Comparison of ENCODE assay signal across 40 cellular contexts in the genomic region with DNA sequence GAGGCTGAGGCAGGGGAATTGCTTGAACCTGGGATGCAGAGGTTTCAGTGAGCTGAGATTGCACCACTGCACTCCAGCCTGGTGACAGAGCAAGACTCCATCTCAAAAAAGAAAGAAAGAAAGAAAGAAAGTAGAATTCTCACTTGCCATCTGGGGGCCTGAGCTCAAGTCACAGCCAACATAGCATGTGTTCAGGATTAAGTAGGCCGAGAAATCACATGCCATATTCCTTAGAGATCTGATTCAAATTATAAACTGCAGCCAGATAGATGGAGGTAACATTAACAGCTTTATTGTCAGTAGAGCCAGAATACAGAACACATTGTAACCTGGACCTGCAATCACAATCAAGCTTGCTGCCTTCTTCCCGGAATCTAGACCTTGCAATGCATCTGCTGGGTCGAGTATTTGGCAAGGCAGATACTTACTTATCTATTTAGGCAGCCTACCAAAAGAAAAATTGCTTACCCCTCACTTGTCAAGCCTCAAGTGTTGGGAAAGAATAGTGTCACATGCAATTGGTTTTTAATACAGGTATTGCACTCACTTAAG.
"Had no signal": no experiment of that assay in that cellular context is flagged by ENCODE, and none has a peak within 500 bp of the region (broad histone marks: within the 10 kb centered on the region; RNA-seq: fewer than 3 reads in every experiment).

No MANE protein-coding gene starts in this region.

- H3K4me1 Mint-ChIP-seq: activated CD4-positive, alpha-beta T cell treated with anti-CD3 and anti-CD28 coated beads for 36 hours; activated CD4-positive, alpha-beta T cell treated with anti-CD3 and anti-CD28 coated beads, Interleukin-2, amount 10 ng/mL, durations not matched to agents 24 days and 14 days; activated CD8-positive, alpha-beta memory T cell treated with anti-CD3 and anti-CD28 coated beads, Interleukin-2, amount 10 ng/mL, durations not matched to agents 7 days and 5 days; activated naive CD4-positive, alpha-beta T cell treated with anti-CD3 and anti-CD28 coated beads, Interleukin-2, amount 50 U/mL, for 24 hours; activated naive CD8-positive, alpha-beta T cell treated with anti-CD3 and anti-CD28 coated beads for 36 hours; activated naive CD8-positive, alpha-beta T cell treated with anti-CD3 and anti-CD28 coated beads, Interleukin-2, amount 50 U/mL, for 24 hours; T-helper 17 cell had no signal

- H3K4me1 ChIP-seq: adrenal gland, breast epithelium, gastroesophageal sphincter had no signal

- H3K4me3 Mint-ChIP-seq: activated CD4-positive, alpha-beta memory T cell treated with anti-CD3 and anti-CD28 coated beads for 36 hours; activated CD4-positive, alpha-beta T cell treated with anti-CD3 and anti-CD28 coated beads for 36 hours; activated CD4-positive, alpha-beta T cell treated with anti-CD3 and anti-CD28 coated beads, Interleukin-2, amount 10 ng/mL, durations not matched to agents 24 days and 14 days; activated CD8-positive, alpha-beta memory T cell treated with anti-CD3 and anti-CD28 coated beads, Interleukin-2, amount 10 ng/mL, durations not matched to agents 7 days and 5 days; activated CD8-positive, alpha-beta T cell treated with anti-CD3 and anti-CD28 coated beads, Interleukin-2, amount 10 ng/mL, durations not matched to agents 7 days and 5 days; activated naive CD4-positive, alpha-beta T cell treated with anti-CD3 and anti-CD28 coated beads for 36 hours; activated naive CD4-positive, alpha-beta T cell treated with anti-CD3 and anti-CD28 coated beads, Interleukin-2, amount 50 U/mL, for 24 hours; activated naive CD8-positive, alpha-beta T cell treated with anti-CD3 and anti-CD28 coated beads for 36 hours; activated naive CD8-positive, alpha-beta T cell treated with anti-CD3 and anti-CD28 coated beads, Interleukin-2, amount 50 U/mL, for 24 hours; activated T-helper 1 cell treated with anti-CD3 and anti-CD28 coated beads, Interleukin-12 subunit alpha, Interleukin-12 subunit beta, Interleukin-2, Interleukin-4 antibody, amounts not matched to agents 30 ng/mL and 10 ng/mL and 1 ng/mL, durations not matched to agents 14 hours and 24 hours and 36 hours; brain; dendritic cell treated with granulocyte-macrophage colony-stimulating factor and Interleukin-4, amounts not matched to agents 40 ng/mL and 50 ng/mL, for 4 days; endodermal cell; T-helper 17 cell; T-helper 2 cell treated with Interferon-gamma antibody and Interleukin-4, amounts not matched to agents 5 μg/mL and 100 μg/mL, for 36 hours had no signal

- H3K4me2 ChIP-seq: hepatocyte had no signal

- H3K36me3 ChIP-seq: adrenal gland, breast epithelium had no signal

- H3K27me3 ChIP-seq: adrenal gland, breast epithelium, cardiac muscle cell, dorsolateral prefrontal cortex, gastroesophageal sphincter, heart right ventricle, hepatocyte had no signal

- H3K9me3 ChIP-seq: adrenal gland, breast epithelium, gastroesophageal sphincter, heart right ventricle had no signal

- DNase-seq: activated CD4-positive, alpha-beta memory T cell treated with anti-CD3 and anti-CD28 coated beads for 36 hours; activated CD4-positive, alpha-beta T cell treated with anti-CD3 and anti-CD28 coated beads for 36 hours; activated CD4-positive, alpha-beta T cell treated with anti-CD3 and anti-CD28 coated beads, Interleukin-2, amount 10 ng/mL, durations not matched to agents 24 days and 14 days; activated CD4-positive, CD25-positive, alpha-beta regulatory T cell; activated CD4-positive, CD25-positive, alpha-beta regulatory T cell treated with anti-CD3 and anti-CD28 coated beads, Interleukin-2, amount 50 U/mL, for 72 hours; activated CD8-positive, alpha-beta memory T cell treated with anti-CD3 and anti-CD28 coated beads, Interleukin-2, amount 10 ng/mL, durations not matched to agents 7 days and 5 days; activated CD8-positive, alpha-beta memory T cell treated with anti-CD3 and anti-CD28 coated beads, Interleukin-2, amount 50 U/mL, for 4 hours; activated CD8-positive, alpha-beta T cell treated with anti-CD3 and anti-CD28 coated beads, Interleukin-2, amount 10 ng/mL, durations not matched to agents 7 days and 5 days; activated effector memory CD4-positive, alpha-beta T cell treated with anti-CD3 and anti-CD28 coated beads, Interleukin-2, amount 50 U/mL, for 16 hours; activated naive CD4-positive, alpha-beta T cell treated with anti-CD3 and anti-CD28 coated beads for 36 hours; activated naive CD8-positive, alpha-beta T cell treated with anti-CD3 and anti-CD28 coated beads for 36 hours; activated naive CD8-positive, alpha-beta T cell treated with anti-CD3 and anti-CD28 coated beads, Interleukin-2, amount 50 U/mL, for 24 hours; activated T-cell treated with anti-CD3 and anti-CD28 coated beads, Interleukin-2, amount 50 U/mL, for 1 hour; activated T-cell treated with anti-CD3 and anti-CD28 coated beads, Interleukin-2, amount 50 U/mL, for 48 hours; amygdala; aorta; central memory CD4-positive, alpha-beta T cell; cerebellar nuclear complex; dorsolateral prefrontal cortex; effector memory CD4-positive, alpha-beta T cell; endodermal cell; foreskin melanocyte; heart right ventricle; T-helper 1 cell; T-helper 17 cell; T1000; WERI-Rb-1 had no signal

- H3K27ac ChIP-seq: adrenal gland, breast epithelium, cardiac muscle cell, coronary artery, dorsolateral prefrontal cortex, gastroesophageal sphincter, heart right ventricle, hepatocyte, WERI-Rb-1 had no signal

- H3K4me3 ChIP-seq: adrenal gland, breast epithelium, cardiac muscle cell, coronary artery, dorsolateral prefrontal cortex, gastroesophageal sphincter, heart right ventricle, hepatocyte had no signal

- ATAC-seq: activated CD4-positive, alpha-beta T cell treated with anti-CD3 and anti-CD28 coated beads for 36 hours; activated CD8-positive, alpha-beta memory T cell treated with anti-CD3 and anti-CD28 coated beads, Interleukin-2, amount 10 ng/mL, durations not matched to agents 7 days and 5 days; activated CD8-positive, alpha-beta T cell treated with anti-CD3 and anti-CD28 coated beads, Interleukin-2, amount 10 ng/mL, durations not matched to agents 7 days and 5 days; activated naive CD8-positive, alpha-beta T cell treated with anti-CD3 and anti-CD28 coated beads, Interleukin-2, amount 50 U/mL, for 24 hours; esophagus mucosa; gastroesophageal sphincter; heart right ventricle; T-helper 17 cell had no signal

- H2AFZ ChIP-seq: hepatocyte had no signal

- H3K27ac Mint-ChIP-seq: activated CD4-positive, alpha-beta memory T cell treated with anti-CD3 and anti-CD28 coated beads for 36 hours; activated CD4-positive, alpha-beta T cell treated with anti-CD3 and anti-CD28 coated beads for 36 hours; activated CD4-positive, alpha-beta T cell treated with anti-CD3 and anti-CD28 coated beads, Interleukin-2, amount 10 ng/mL, durations not matched to agents 24 days and 14 days; activated CD8-positive, alpha-beta memory T cell treated with anti-CD3 and anti-CD28 coated beads, Interleukin-2, amount 10 ng/mL, durations not matched to agents 7 days and 5 days; activated CD8-positive, alpha-beta T cell treated with anti-CD3 and anti-CD28 coated beads, Interleukin-2, amount 10 ng/mL, durations not matched to agents 7 days and 5 days; activated naive CD4-positive, alpha-beta T cell treated with anti-CD3 and anti-CD28 coated beads for 36 hours; activated naive CD4-positive, alpha-beta T cell treated with anti-CD3 and anti-CD28 coated beads, Interleukin-2, amount 50 U/mL, for 24 hours; activated naive CD8-positive, alpha-beta T cell treated with anti-CD3 and anti-CD28 coated beads for 36 hours; activated naive CD8-positive, alpha-beta T cell treated with anti-CD3 and anti-CD28 coated beads, Interleukin-2, amount 50 U/mL, for 24 hours; activated T-helper 1 cell treated with anti-CD3 and anti-CD28 coated beads, Interleukin-12 subunit alpha, Interleukin-12 subunit beta, Interleukin-2, Interleukin-4 antibody, amounts not matched to agents 30 ng/mL and 10 ng/mL and 1 ng/mL, durations not matched to agents 14 hours and 24 hours and 36 hours; activated T-helper 2 cell treated with anti-CD3 and anti-CD28 coated beads, Interferon-gamma antibody, Interleukin-2, Interleukin-4, amounts not matched to agents 10 μg/mL and 5 μg/mL and 100 μg/mL, durations not matched to agents 14 hours and 24 hours and 36 hours; brain; dendritic cell treated with granulocyte-macrophage colony-stimulating factor and Interleukin-4, amounts not matched to agents 40 ng/mL and 50 ng/mL, for 4 days; endodermal cell; T-helper 17 cell; T-helper 2 cell treated with Interferon-gamma antibody and Interleukin-4, amounts not matched to agents 5 μg/mL and 100 μg/mL, for 36 hours had no signal

- H3K79me2 ChIP-seq: hepatocyte had no signal

- H3K27me3 Mint-ChIP-seq: activated CD4-positive, alpha-beta memory T cell treated with anti-CD3 and anti-CD28 coated beads for 36 hours; activated CD4-positive, alpha-beta T cell treated with anti-CD3 and anti-CD28 coated beads for 36 hours; activated CD4-positive, alpha-beta T cell treated with anti-CD3 and anti-CD28 coated beads, Interleukin-2, amount 10 ng/mL, durations not matched to agents 24 days and 14 days; activated CD8-positive, alpha-beta memory T cell treated with anti-CD3 and anti-CD28 coated beads, Interleukin-2, amount 10 ng/mL, durations not matched to agents 7 days and 5 days; activated naive CD4-positive, alpha-beta T cell treated with anti-CD3 and anti-CD28 coated beads, Interleukin-2, amount 50 U/mL, for 24 hours; activated naive CD8-positive, alpha-beta T cell treated with anti-CD3 and anti-CD28 coated beads for 36 hours; activated naive CD8-positive, alpha-beta T cell treated with anti-CD3 and anti-CD28 coated beads, Interleukin-2, amount 50 U/mL, for 24 hours; dendritic cell treated with granulocyte-macrophage colony-stimulating factor and Interleukin-4, amounts not matched to agents 40 ng/mL and 50 ng/mL, for 4 days; T-helper 17 cell had no signal

- H3K9me3 Mint-ChIP-seq: activated CD4-positive, alpha-beta memory T cell treated with anti-CD3 and anti-CD28 coated beads for 36 hours; activated naive CD4-positive, alpha-beta T cell treated with anti-CD3 and anti-CD28 coated beads for 36 hours; activated naive CD8-positive, alpha-beta T cell treated with anti-CD3 and anti-CD28 coated beads, Interleukin-2, amount 50 U/mL, for 24 hours; activated T-helper 1 cell treated with anti-CD3 and anti-CD28 coated beads, Interleukin-12 subunit alpha, Interleukin-12 subunit beta, Interleukin-2, Interleukin-4 antibody, amounts not matched to agents 30 ng/mL and 10 ng/mL and 1 ng/mL, durations not matched to agents 14 hours and 24 hours and 36 hours; brain; dendritic cell treated with granulocyte-macrophage colony-stimulating factor and Interleukin-4, amounts not matched to agents 40 ng/mL and 50 ng/mL, for 4 days had no signal
